Comparison of ENCODE assay signal across 2 cellular contexts in the genomic region with DNA sequence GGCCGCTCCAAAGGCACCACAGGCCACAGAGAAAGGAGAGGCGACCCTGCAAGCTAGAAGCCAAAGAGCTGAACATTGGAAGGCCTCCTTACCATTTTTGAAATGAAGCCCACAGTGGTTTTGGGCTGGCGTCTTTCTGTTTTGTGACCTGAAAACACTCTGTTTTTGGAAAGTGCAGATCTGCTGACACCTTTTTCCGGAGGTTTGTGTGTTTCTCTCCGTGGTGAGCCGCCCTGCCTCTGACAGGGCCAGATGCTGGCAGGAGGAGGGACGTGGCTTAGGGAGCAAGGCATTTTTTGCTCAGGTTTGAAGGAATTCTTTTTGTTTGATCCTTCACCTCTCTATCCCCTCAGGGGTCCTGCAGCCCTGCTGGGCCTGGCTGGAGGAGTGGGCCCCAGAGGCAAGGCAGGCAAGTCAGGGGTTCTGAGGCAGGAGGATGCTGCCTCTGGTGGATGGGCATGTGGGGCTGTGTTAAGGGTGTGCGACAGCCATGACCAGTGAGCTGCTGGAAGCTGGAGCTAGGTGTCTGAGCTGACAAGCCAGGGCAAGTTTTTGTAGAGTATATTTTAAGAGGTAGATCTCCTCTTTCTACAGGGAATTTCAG.
TF ChIP-seq lines count a peak whose summit lies in the region.

No MANE protein-coding gene starts in this region.

TF ChIP-seq in H1, 55 proteins besides CTCF, POLR2A, EP300 and RAD21:
- no peak for TF ChIP-seq CREB1 (IDR thresholded peaks at IDR 0.05)
- no peak for TF ChIP-seq SP4 (IDR thresholded peaks at IDR 0.05; ENCODE audit: low read length)
- no peak for TF ChIP-seq SUZ12 (IDR thresholded peaks at IDR 0.05; ENCODE audit: low read length)
- TF ChIP-seq, protein P1, sequence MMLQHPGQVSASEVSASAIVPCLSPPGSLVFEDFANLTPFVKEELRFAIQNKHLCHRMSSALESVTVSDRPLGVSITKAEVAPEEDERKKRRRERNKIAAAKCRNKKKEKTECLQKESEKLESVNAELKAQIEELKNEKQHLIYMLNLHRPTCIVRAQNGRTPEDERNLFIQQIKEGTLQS (IDR thresholded peaks at IDR 0.05; ENCODE audit: insufficient read depth, low read depth, low read length) = no peak
- no peak for TF ChIP-seq MAFK (IDR thresholded peaks at IDR 0.05; ENCODE audit: low read depth, low read length)
TF ChIP-seq in H1: peak in this region for 0.

TF ChIP-seq in SK-N-SH treated with all-trans-retinoic acid at 6 μM for 48 hours, 23 proteins besides CTCF, POLR2A, EP300 and RAD21:
- TF ChIP-seq ZFP3 (CRISPR knock-in tag; IDR thresholded peaks at IDR 0.05) (no peak), BACH2 (CRISPR knock-in tag; IDR thresholded peaks at IDR 0.05; ENCODE audit: borderline replicate concordance) (no peak), TCF4 (CRISPR knock-in tag; IDR thresholded peaks at IDR 0.05; ENCODE audit: borderline replicate concordance) (no peak), ZNF70 (CRISPR knock-in tag; IDR thresholded peaks at IDR 0.05) (no peak), PPARA (CRISPR knock-in tag; IDR thresholded peaks at IDR 0.05; ENCODE audit: borderline replicate concordance) (no peak), RARB (CRISPR knock-in tag; IDR thresholded peaks at IDR 0.05) (no peak), ESRRG (CRISPR knock-in tag; IDR thresholded peaks at IDR 0.05) (no peak)
- TF ChIP-seq, protein P2, sequence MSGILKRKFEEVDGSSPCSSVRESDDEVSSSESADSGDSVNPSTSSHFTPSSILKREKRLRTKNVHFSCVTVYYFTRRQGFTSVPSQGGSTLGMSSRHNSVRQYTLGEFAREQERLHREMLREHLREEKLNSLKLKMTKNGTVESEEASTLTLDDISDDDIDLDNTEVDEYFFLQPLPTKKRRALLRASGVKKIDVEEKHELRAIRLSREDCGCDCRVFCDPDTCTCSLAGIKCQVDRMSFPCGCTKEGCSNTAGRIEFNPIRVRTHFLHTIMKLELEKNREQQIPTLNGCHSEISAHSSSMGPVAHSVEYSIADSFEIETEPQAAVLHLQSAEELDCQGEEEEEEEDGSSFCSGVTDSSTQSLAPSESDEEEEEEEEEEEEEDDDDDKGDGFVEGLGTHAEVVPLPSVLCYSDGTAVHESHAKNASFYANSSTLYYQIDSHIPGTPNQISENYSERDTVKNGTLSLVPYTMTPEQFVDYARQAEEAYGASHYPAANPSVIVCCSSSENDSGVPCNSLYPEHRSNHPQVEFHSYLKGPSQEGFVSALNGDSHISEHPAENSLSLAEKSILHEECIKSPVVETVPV (CRISPR knock-in tag; IDR thresholded peaks at IDR 0.05) = no peak
TF ChIP-seq in SK-N-SH treated with all-trans-retinoic acid at 6 μM for 48 hours: peak in this region for 0.
